In genomic region chr7:100719523-100720319, GRCh38 we compare ENCODE assay signal across 11 cellular contexts. TPM values are rescaled to one million over a fixed set of nuclear protein-coding genes. Genes with fewer than 3 reads are reported as not detected.
DNase-seq lines count a peak whose midpoint lies in the region; ATAC-seq and TF ChIP-seq lines count a peak whose summit lies in the region.
"Had no signal": no experiment of that assay in that cellular context is flagged by ENCODE, and none has a peak within 500 bp of the region (broad histone marks: within the 10 kb centered on the region; RNA-seq: fewer than 3 reads in every experiment).

No MANE protein-coding gene starts in this region.

- peaks cover 8% of the 10 kb centered on the region for H3K4me1 ChIP-seq in mesodermal cell (ENCODE audit: control insufficient read depth, insufficient read depth, low read length, poor library complexity, severe bottlenecking)
- H3K4me1 ChIP-seq: left lung, SJSA1 had no signal

- 75 to 76% methylated on average over 4 to 6 of the region's 8 CpGs for WGBS in mesodermal cell (ENCODE audit: insufficient coverage in 2 of 2), 2 experiments

- H3K27ac ChIP-seq in mesodermal cell (ENCODE audit: low read depth, low read length, severe bottlenecking) = no peak overlapping the region
- H3K27ac ChIP-seq: left lung, SJSA1 had no signal

- H3K4me3 ChIP-seq in BJ (ENCODE audit: low read depth, low read length) = no peak overlapping the region
- no peak overlapping the region for H3K4me3 ChIP-seq in LNCaP clone FGC (ENCODE audit: low read depth, low read length)
- H3K4me3 ChIP-seq in choroid plexus epithelial cell (ENCODE audit: low read depth, low read length) = no peak overlapping the region
- H3K4me3 ChIP-seq in mesodermal cell (ENCODE audit: extremely low read depth, insufficient read depth, low read length, poor library complexity, severe bottlenecking) = peak overlapping the region; percentile 27
- H3K4me3 ChIP-seq: left lung, SJSA1 had no signal

- CTCF ChIA-PET in BJ (lab: Yijun Ruan, JAX) = interaction anchor here (0.6 to 5.2 kb wide), 12 partner anchors 12 to 134 kb away, joined by 3 to 65 read pairs (median 4); partner anchors contain the start of genes POP7 and SLC12A9

- peaks cover 15% of the 10 kb centered on the region for H3K9me3 ChIP-seq in mesodermal cell (ENCODE audit: control insufficient read depth, low read length)

- H3K27me3 ChIP-seq in BJ (ENCODE audit: control insufficient read depth, insufficient read depth, low read length) = peaks cover 38% of the 10 kb centered on the region

- no peaks in the 10 kb centered on the region for H3K36me3 ChIP-seq in BJ (ENCODE audit: control insufficient read depth, insufficient read depth, low read length)
- no peaks in the 10 kb centered on the region for H3K36me3 ChIP-seq in mesodermal cell (ENCODE audit: control insufficient read depth, insufficient read depth, low read length)
- H3K36me3 ChIP-seq: left lung, SJSA1 had no signal

- TF ChIP-seq CTCF in BJ (IDR thresholded peaks at IDR 0.05; ENCODE audit: insufficient read depth, low read depth, low read length) (peak; percentile 60), LNCaP clone FGC (IDR thresholded peaks at IDR 0.05; ENCODE audit: control insufficient read depth, extremely low read depth, insufficient read depth) (0 out of 2 replicates have a peak, but pooled peaks have one; percentile 9), choroid plexus epithelial cell (conservative IDR thresholded peaks at IDR 0.05; ENCODE audit: low read depth, low read length) (peak; percentile 50)

- POLR2A ChIA-PET in BJ (lab: Charles Lee) = no interaction called here

- DNase-seq in BJ (ENCODE audit: low read depth) (no peak), LNCaP clone FGC (ENCODE audit: low read depth) (no peak), choroid plexus epithelial cell (ENCODE audit: low read depth) (peak; percentile 57), NCI-H2081 (lab: John Stamatoyannopoulos, UW) (no peak), D341Med (ENCODE audit: low spot score) (no peak)
- DNase-seq: NCI-H1436 treated with DMSO at 0.1 percent for 48 hours had no signal

- ATAC-seq in HG02610 (IDR thresholded peaks at IDR 0.05; ENCODE audit: unreplicated experiment) = no peak
- no peak for ATAC-seq in GM19023 (IDR thresholded peaks at IDR 0.05; ENCODE audit: unreplicated experiment)
- ATAC-seq: left lung had no signal

RNA-seq across cellular contexts. Expression of gene EPO, which starts 0.5 kb away (rescaled TPM):
- polyA plus RNA-seq in BJ (2011; rRNA removed) = not detected in 2 replicates
- not detected in 2 replicates for polyA minus RNA-seq in BJ (2011; rRNA and poly(A)+ RNA removed)
- polyA plus RNA-seq in mesodermal cell (2013, experiment 1 of 2) = not detected
- polyA plus RNA-seq in mesodermal cell (2013, experiment 2 of 2) = not detected

RNA-seq across cellular contexts. Expression of gene ZAN, which starts 13.7 kb away (rescaled TPM):
- not detected in 2 replicates for polyA plus RNA-seq in BJ (2011; rRNA removed)
- not detected in 2 replicates for polyA minus RNA-seq in BJ (2011; rRNA and poly(A)+ RNA removed)
- not detected for polyA plus RNA-seq in mesodermal cell (2013, experiment 1 of 2)
- polyA plus RNA-seq in mesodermal cell (2013, experiment 2 of 2) = not detected

RNA-seq across cellular contexts. Expression of gene POP7, which starts 13.8 kb away (rescaled TPM):
- polyA plus RNA-seq in BJ (2011; rRNA removed) = 24.5 and 35.2 TPM in 2 replicates
- polyA minus RNA-seq in BJ (2011; rRNA and poly(A)+ RNA removed) = 7.9 and 12.8 TPM in 2 replicates
- 37.0 TPM for polyA plus RNA-seq in mesodermal cell (2013, experiment 1 of 2)
- polyA plus RNA-seq in mesodermal cell (2013, experiment 2 of 2) = 33.6 TPM

RNA-seq across cellular contexts. Expression of gene GIGYF1, which starts 25.7 kb away (rescaled TPM):
- 5.7 and 7.6 TPM in 2 replicates for polyA plus RNA-seq in BJ (2011; rRNA removed)
- polyA minus RNA-seq in BJ (2011; rRNA and poly(A)+ RNA removed) = 5.5 and 5.6 TPM in 2 replicates
- polyA plus RNA-seq in mesodermal cell (2013, experiment 1 of 2) = 33.4 TPM
- 30.2 TPM for polyA plus RNA-seq in mesodermal cell (2013, experiment 2 of 2)

RNA-seq across cellular contexts. Expression of gene GNB2, which starts 46.2 kb away (rescaled TPM):
- 87.4 and 172 TPM in 2 replicates for polyA plus RNA-seq in BJ (2011; rRNA removed)
- 105 and 133 TPM in 2 replicates for polyA minus RNA-seq in BJ (2011; rRNA and poly(A)+ RNA removed)
- 245 TPM for polyA plus RNA-seq in mesodermal cell (2013, experiment 1 of 2)
- 193 TPM for polyA plus RNA-seq in mesodermal cell (2013, experiment 2 of 2)

Comparison
In these comparisons a context has a peak if more than half of its experiments do, and no peak if none do; other contexts are left out.
1. CTCF ChIP-seq: peak in every context shown above with its lines; median percentile 60 in BJ; 50 in choroid plexus epithelial cell; 9 in LNCaP clone FGC.